In the genomic region with DNA sequence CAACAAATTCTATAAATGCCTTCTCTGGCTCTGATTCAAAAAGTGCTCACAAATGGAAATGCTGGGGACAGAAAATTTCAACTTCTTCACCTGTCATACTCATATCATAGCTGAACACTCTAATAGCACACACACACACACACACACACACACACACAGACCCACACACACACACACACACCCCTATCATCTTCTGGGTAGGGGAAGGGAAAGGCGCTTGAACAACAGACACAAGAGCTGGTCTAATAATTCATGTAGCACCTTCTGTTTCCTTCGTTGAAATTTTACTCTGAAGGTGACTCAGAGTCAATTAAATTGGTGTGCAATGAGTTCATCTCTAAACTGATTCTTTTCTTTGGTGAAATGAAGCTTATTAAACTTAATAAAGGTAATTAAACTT, we compare ENCODE assay signal across 1 cellular context.
TF ChIP-seq lines count a peak whose summit lies in the region.

No MANE protein-coding gene starts in this region.

TF ChIP-seq in WTC11, 78 proteins besides CTCF, POLR2A, EP300 and RAD21:
- TF ChIP-seq FOXJ3 (CRISPR knock-in tag; IDR thresholded peaks at IDR 0.05; ENCODE audit: borderline replicate concordance) = no peak
- TF ChIP-seq, protein P1, sequence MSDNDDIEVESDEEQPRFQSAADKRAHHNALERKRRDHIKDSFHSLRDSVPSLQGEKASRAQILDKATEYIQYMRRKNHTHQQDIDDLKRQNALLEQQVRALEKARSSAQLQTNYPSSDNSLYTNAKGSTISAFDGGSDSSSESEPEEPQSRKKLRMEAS (CRISPR knock-in tag; IDR thresholded peaks at IDR 0.05) = no peak
- no peak for TF ChIP-seq EMX1 (CRISPR knock-in tag; IDR thresholded peaks at IDR 0.05)
- TF ChIP-seq TCF7 (CRISPR knock-in tag; IDR thresholded peaks at IDR 0.05; ENCODE audit: low read depth) = no peak
- no peak for TF ChIP-seq TEAD1 (CRISPR knock-in tag; IDR thresholded peaks at IDR 0.05)
- no peak for TF ChIP-seq RORB (CRISPR knock-in tag; IDR thresholded peaks at IDR 0.05)
- TF ChIP-seq OVOL2 (CRISPR knock-in tag; IDR thresholded peaks at IDR 0.05; ENCODE audit: borderline replicate concordance) = no peak
- TF ChIP-seq KAT7 (CRISPR knock-in tag; IDR thresholded peaks at IDR 0.05; ENCODE audit: borderline replicate concordance) = no peak
- TF ChIP-seq, protein P2, sequence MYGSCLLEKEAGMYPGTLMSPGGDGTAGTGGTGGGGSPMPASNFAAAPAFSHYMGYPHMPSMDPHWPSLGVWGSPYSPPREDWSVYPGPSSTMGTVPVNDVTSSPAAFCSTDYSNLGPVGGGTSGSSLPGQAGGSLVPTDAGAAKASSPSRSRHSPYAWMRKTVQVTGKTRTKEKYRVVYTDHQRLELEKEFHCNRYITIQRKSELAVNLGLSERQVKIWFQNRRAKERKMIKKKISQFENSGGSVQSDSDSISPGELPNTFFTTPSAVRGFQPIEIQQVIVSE (CRISPR knock-in tag; IDR thresholded peaks at IDR 0.05; ENCODE audit: borderline replicate concordance) = no peak
- no peak for TF ChIP-seq PRDM15 (CRISPR knock-in tag; IDR thresholded peaks at IDR 0.05)
- TF ChIP-seq ERG (CRISPR knock-in tag; IDR thresholded peaks at IDR 0.05) = no peak
- TF ChIP-seq NR1H2 (CRISPR knock-in tag; IDR thresholded peaks at IDR 0.05) = no peak
- TF ChIP-seq SMAD3 (CRISPR knock-in tag; IDR thresholded peaks at IDR 0.05; ENCODE audit: borderline replicate concordance) = no peak
- no peak for TF ChIP-seq IRF1 (CRISPR knock-in tag; IDR thresholded peaks at IDR 0.05)
- TF ChIP-seq MXD4 (CRISPR knock-in tag; IDR thresholded peaks at IDR 0.05; ENCODE audit: borderline replicate concordance) = no peak
- TF ChIP-seq JUN (CRISPR knock-in tag; IDR thresholded peaks at IDR 0.05) = no peak
